In the genomic region with DNA sequence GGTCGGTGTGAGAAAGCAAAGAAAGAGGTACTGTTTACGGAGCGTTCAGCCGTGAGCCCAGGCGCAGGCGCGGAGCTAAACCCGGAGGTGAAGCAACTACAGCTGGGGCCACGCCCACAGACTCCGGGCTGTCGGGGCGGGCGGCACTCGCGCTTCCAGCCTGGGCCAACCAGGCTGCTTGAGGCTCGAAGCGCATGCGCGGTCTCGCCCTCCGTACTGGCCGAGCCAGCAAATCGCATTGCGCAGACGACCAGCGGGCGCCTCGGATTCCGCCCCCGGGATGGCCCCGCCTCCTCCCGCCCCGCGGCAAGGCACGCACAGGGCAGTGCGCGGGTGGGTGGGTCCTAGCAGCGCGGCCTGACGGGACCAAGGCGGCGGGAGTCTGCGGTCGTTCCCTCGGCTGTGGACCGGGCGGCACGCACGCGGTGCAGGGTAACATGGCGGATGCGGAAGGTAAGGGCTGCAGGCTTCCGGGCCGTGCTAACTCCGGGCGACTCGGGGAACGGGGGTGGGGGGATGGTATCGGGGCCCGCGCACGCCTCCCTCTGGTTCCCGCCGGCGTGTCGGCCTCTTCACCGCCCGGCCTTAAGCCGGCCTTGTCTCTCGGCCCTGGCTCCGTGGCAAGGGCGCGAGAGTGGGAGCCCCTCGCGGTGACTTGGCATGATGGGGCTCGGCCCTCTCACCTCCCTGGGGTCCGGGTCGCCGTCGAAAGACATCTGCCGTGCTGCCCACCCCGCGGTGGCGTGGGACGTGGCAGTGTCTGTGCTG, we compare ENCODE assay signal across 8 cellular contexts. TPM values are rescaled to one million over a fixed set of nuclear protein-coding genes. Genes with fewer than 3 reads are reported as not detected.
DNase-seq lines count a peak whose midpoint lies in the region; ATAC-seq and TF ChIP-seq lines count a peak whose summit lies in the region.

A gene (plus strand): TSS at position 336 of the 768 bp plus-strand sequence. CDS start 102 bp downstream, at position 438.

- H4K20me1 ChIP-seq in PC-3 (ENCODE audit: low read length), result peaks cover 30% of the 10 kb centered on the region

- intact Hi-C loops in PC-3 (cut with micrococcal nuclease), result loop anchor here (5.0 kb wide), 1 partner anchor 45 kb away; a partner anchor contains a TSS

- no TSS peak for BruUV-seq in PC-3 (replicated peaks; lab: Mats Ljungman, UMichigan)

- DNase-seq in DMS153 treated with DMSO at 0.1 percent for 48 hours (lab: John Stamatoyannopoulos, UW; ENCODE audit: unreplicated experiment) (peak; percentile 97), PC-3 (peak; percentile 98)
- DNase-seq in activated T-cell treated with anti-CD3 and anti-CD28 coated beads, Interleukin-2, amount 50 U/mL, for 1 hour, result peak; percentile 93
- peak; percentile 83 for DNase-seq in stimulated activated CD8-positive, alpha-beta memory T cell treated with anti-CD3 and anti-CD28 coated beads, Interleukin-7, amount 100 ng/mL, for 24 hours (ENCODE audit: low read depth)

- TF ChIP-seq CTCF in PC-3 (conservative IDR thresholded peaks at IDR 0.05; ENCODE audit: low read depth, low read length), result no peak

- H3K36me3 ChIP-seq in PC-3 (ENCODE audit: low read depth, low read length) (peaks cover 32% of the 10 kb centered on the region), esophagus (ENCODE audit: control insufficient read depth in 2 of 2, insufficient read depth in 2 of 2, low read length in 1 of 2) (no peaks in the 10 kb centered on the region), muscle layer of colon (ENCODE audit: insufficient read depth, low read length) (peaks cover 24% of the 10 kb centered on the region)

- H3K79me2 ChIP-seq in PC-3 (ENCODE audit: low read length), result peaks cover 48% of the 10 kb centered on the region

- no peak for TF ChIP-seq RAD21 in Ishikawa (IDR thresholded peaks at IDR 0.05; ENCODE audit: low read depth)

- no peaks in the 10 kb centered on the region for H3F3A ChIP-seq in PC-3 (ENCODE audit: low read length, unreplicated experiment)

- ATAC-seq in GM21576 (IDR thresholded peaks at IDR 0.05; ENCODE audit: unreplicated experiment) (peak; percentile 81), PC-3 (peak; percentile 91)

- peak within 1 kb of the TSS; percentile 75 for H2AFZ ChIP-seq in PC-3 (ENCODE audit: low read length)

- peaks cover 8% of the 10 kb centered on the region for H3K4me1 ChIP-seq in PC-3 (ENCODE audit: insufficient read depth, low read length)
- H3K4me1 ChIP-seq in esophagus (ENCODE audit: control insufficient read depth in 2 of 2, insufficient read depth in 2 of 2, low read length in 1 of 2), result peaks cover 2 to 3% of the 10 kb centered on the region in 2 donors
- H3K4me1 ChIP-seq in muscle layer of colon (ENCODE audit: insufficient read depth, low read length), result peaks cover 7% of the 10 kb centered on the region

- H3K9ac ChIP-seq in PC-3 (ENCODE audit: low read length) (peak within 1 kb of the TSS; percentile 98), muscle layer of colon (ENCODE audit: low read length) (no peak within 1 kb of the TSS)

- H3K4me3 ChIP-seq in PC-3 (ENCODE audit: low read length), result peak within 1 kb of the TSS; percentile 93
- H3K4me3 ChIP-seq in esophagus (ENCODE audit: low read depth in 1 of 2, low read length in 2 of 2), result peak within 1 kb of the TSS; percentile 54 to 74
- H3K4me3 ChIP-seq in muscle layer of colon (ENCODE audit: low read depth in 1 of 2, low read length in 2 of 2), result peak within 1 kb of the TSS; percentile 52 to 60

- peak within 1 kb of the TSS; percentile 60 for H3K27ac ChIP-seq in PC-3 (ENCODE audit: low read length)
- H3K27ac ChIP-seq in esophagus (ENCODE audit: low read depth in 2 of 2, low read length in 1 of 2), result peak within 1 kb of the TSS; percentile 74 to 82
- H3K27ac ChIP-seq in muscle layer of colon (ENCODE audit: low read depth, low read length), result no peak within 1 kb of the TSS

- H3K4me2 ChIP-seq in PC-3 (ENCODE audit: low read length), result peak within 1 kb of the TSS; percentile 92

- no peaks in the 10 kb centered on the region for H3K9me2 ChIP-seq in PC-3 (replicated peaks; ENCODE audit: low read length)

- no peaks in the 10 kb centered on the region for H3K27me3 ChIP-seq in PC-3 (ENCODE audit: low read length)
- H3K27me3 ChIP-seq in esophagus (ENCODE audit: control insufficient read depth in 1 of 2, insufficient read depth in 2 of 2, low read length in 2 of 2), result peaks cover 0 to 5% of the 10 kb centered on the region in 2 donors
- no peaks in the 10 kb centered on the region for H3K27me3 ChIP-seq in muscle layer of colon (ENCODE audit: control insufficient read depth in 1 of 2, insufficient read depth in 2 of 2, low read length in 2 of 2)

- CTCF ChIA-PET in PC-3 (lab: Charles Lee), result no interaction called here

- TF ChIP-seq EP300 in Ishikawa (IDR thresholded peaks at IDR 0.05; ENCODE audit: borderline replicate concordance), result no peak

- POLR2A ChIA-PET in PC-3 (lab: Charles Lee; ENCODE audit: unreplicated experiment), result interaction anchor here (1.0 kb wide), 1 partner anchor 272 kb away, joined by 3 read pairs; a partner anchor contains a TSS

- H3K9me3 ChIP-seq in PC-3 (ENCODE audit: low read length), result no peaks in the 10 kb centered on the region
- H3K9me3 ChIP-seq in esophagus (ENCODE audit: control insufficient read depth in 2 of 2, insufficient read depth in 1 of 2, low read depth in 1 of 2, low read length in 1 of 2), result no peaks in the 10 kb centered on the region
- H3K9me3 ChIP-seq in muscle layer of colon (ENCODE audit: low read length), result no peaks in the 10 kb centered on the region

- WGBS in esophagus, 2 donors, result 0 to 33% methylated on average over 62 to 85 of the region's 85 CpGs

TF ChIP-seq in Ishikawa, 13 proteins besides CTCF, POLR2A, EP300 and RAD21:
- TF ChIP-seq, protein P1, sequence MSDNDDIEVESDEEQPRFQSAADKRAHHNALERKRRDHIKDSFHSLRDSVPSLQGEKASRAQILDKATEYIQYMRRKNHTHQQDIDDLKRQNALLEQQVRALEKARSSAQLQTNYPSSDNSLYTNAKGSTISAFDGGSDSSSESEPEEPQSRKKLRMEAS (IDR thresholded peaks at IDR 0.05), result peak; percentile 90
- TF ChIP-seq TCF12 (IDR thresholded peaks at IDR 0.05; ENCODE audit: low read depth), result no peak
- TF ChIP-seq YY1 (IDR thresholded peaks at IDR 0.05; ENCODE audit: low read depth), result peak; percentile 71; the same call in 1 of the 2 replicates
- TF ChIP-seq, protein P2, sequence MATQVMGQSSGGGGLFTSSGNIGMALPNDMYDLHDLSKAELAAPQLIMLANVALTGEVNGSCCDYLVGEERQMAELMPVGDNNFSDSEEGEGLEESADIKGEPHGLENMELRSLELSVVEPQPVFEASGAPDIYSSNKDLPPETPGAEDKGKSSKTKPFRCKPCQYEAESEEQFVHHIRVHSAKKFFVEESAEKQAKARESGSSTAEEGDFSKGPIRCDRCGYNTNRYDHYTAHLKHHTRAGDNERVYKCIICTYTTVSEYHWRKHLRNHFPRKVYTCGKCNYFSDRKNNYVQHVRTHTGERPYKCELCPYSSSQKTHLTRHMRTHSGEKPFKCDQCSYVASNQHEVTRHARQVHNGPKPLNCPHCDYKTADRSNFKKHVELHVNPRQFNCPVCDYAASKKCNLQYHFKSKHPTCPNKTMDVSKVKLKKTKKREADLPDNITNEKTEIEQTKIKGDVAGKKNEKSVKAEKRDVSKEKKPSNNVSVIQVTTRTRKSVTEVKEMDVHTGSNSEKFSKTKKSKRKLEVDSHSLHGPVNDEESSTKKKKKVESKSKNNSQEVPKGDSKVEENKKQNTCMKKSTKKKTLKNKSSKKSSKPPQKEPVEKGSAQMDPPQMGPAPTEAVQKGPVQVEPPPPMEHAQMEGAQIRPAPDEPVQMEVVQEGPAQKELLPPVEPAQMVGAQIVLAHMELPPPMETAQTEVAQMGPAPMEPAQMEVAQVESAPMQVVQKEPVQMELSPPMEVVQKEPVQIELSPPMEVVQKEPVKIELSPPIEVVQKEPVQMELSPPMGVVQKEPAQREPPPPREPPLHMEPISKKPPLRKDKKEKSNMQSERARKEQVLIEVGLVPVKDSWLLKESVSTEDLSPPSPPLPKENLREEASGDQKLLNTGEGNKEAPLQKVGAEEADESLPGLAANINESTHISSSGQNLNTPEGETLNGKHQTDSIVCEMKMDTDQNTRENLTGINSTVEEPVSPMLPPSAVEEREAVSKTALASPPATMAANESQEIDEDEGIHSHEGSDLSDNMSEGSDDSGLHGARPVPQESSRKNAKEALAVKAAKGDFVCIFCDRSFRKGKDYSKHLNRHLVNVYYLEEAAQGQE (IDR thresholded peaks at IDR 0.05; ENCODE audit: low read depth), result no peak
- TF ChIP-seq, protein P3, sequence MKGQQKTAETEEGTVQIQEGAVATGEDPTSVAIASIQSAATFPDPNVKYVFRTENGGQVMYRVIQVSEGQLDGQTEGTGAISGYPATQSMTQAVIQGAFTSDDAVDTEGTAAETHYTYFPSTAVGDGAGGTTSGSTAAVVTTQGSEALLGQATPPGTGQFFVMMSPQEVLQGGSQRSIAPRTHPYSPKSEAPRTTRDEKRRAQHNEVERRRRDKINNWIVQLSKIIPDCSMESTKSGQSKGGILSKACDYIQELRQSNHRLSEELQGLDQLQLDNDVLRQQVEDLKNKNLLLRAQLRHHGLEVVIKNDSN (IDR thresholded peaks at IDR 0.05), result no peak
- TF ChIP-seq CEBPB (IDR thresholded peaks at IDR 0.05), result peak; percentile 74; the same call in 1 of the 2 replicates
- peak; percentile 70 for TF ChIP-seq TAF1 (IDR thresholded peaks at IDR 0.05; ENCODE audit: low read depth)
- no peak for TF ChIP-seq EGR1 (IDR thresholded peaks at IDR 0.05)
- TF ChIP-seq CREB1 (IDR thresholded peaks at IDR 0.05; ENCODE audit: low read depth), result no peak
- no peak for TF ChIP-seq NFIC (IDR thresholded peaks at IDR 0.05)
- TF ChIP-seq FOXM1 (IDR thresholded peaks at IDR 0.05; ENCODE audit: borderline replicate concordance, low read depth), result no peak
- no peak for TF ChIP-seq TEAD4 (IDR thresholded peaks at IDR 0.05)
- no peak for TF ChIP-seq ZBTB7A (IDR thresholded peaks at IDR 0.05; ENCODE audit: low read depth)

RNA-seq across cellular contexts. Expression of the gene that starts here (rescaled TPM):
- 89.2 and 115 TPM in 2 replicates for total RNA-seq in PC-3 (2014; rRNA removed)
- 10 to 100 TPM; 22.3 to 43.0 TPM for polyA plus RNA-seq in esophagus
